8 cellular contexts compared by ENCODE assay signal in genomic region chr14:60649815-60650381, GRCh38.
A peak's percentile ranks its signal among the peaks of the same experiment; 100 is the strongest.
DNase-seq lines count a peak whose midpoint lies in the region; ATAC-seq and TF ChIP-seq lines count a peak whose summit lies in the region.

No MANE protein-coding gene starts in this region.

- H3K27me3 Mint-ChIP-seq in nephron progenitor cell (ENCODE audit: low read depth, poor library complexity) = peaks cover 72% of the 10 kb centered on the region

- peak; percentile 56 for DNase-seq in EH (ENCODE audit: low read depth)
- DNase-seq in NCI-H146 (lab: John Stamatoyannopoulos, UW) = peak; percentile 34
- peak; percentile 27 to 37 for DNase-seq in T47D (ENCODE audit: low read depth in 1 of 2, low spot score in 1 of 2)
- DNase-seq in nephron progenitor cell = peak; percentile 44
- no peak for DNase-seq in middle frontal gyrus (ENCODE audit: extremely low spot score, low spot score)
- no peak for DNase-seq in SKM-1 treated with dmso at 0.1 percent for 144 hours (lab: John Stamatoyannopoulos, UW; ENCODE audit: unreplicated experiment)

- H3K27ac Mint-ChIP-seq in nephron progenitor cell = peak overlapping the region; percentile 97

- no peak for TF ChIP-seq CTCF in nephron progenitor cell (IDR thresholded peaks at IDR 0.05)

- peaks cover 32% of the 10 kb centered on the region for H3K36me3 Mint-ChIP-seq in nephron progenitor cell (ENCODE audit: low read depth)

- peak overlapping the region; percentile 97 for H3K4me3 Mint-ChIP-seq in nephron progenitor cell

- no peak for ATAC-seq in GM19463 (IDR thresholded peaks at IDR 0.05; ENCODE audit: unreplicated experiment)
- ATAC-seq in GM18519 (IDR thresholded peaks at IDR 0.05; ENCODE audit: low FRiP score, unreplicated experiment) = no peak

- H3K4me1 Mint-ChIP-seq in nephron progenitor cell = peaks cover 63% of the 10 kb centered on the region

- no peaks in the 10 kb centered on the region for H3K9me3 Mint-ChIP-seq in nephron progenitor cell

- in situ Hi-C loops in T47D (cut with HindIII; ENCODE audit: low pct_unique_long_range_greater_than_20kb, low sequenced_read_pairs) = no loop called here

Comparison
In these comparisons a context has a peak if more than half of its experiments do, and no peak if none do; other contexts are left out.
1. DNase-seq: peak in EH (single experiment), NCI-H146 (single experiment), T47D (2 of 2) and nephron progenitor cell (single experiment); none in middle frontal gyrus (single experiment) and SKM-1 treated with dmso at 0.1 percent for 144 hours (single experiment).